Comparison of ENCODE assay signal across 13 cellular contexts in genomic region chr10:63752318-63752717, GRCh38.
"Had no signal": no experiment of that assay in that cellular context is flagged by ENCODE, and none has a peak within 500 bp of the region (broad histone marks: within the 10 kb centered on the region; RNA-seq: fewer than 3 reads in every experiment).

No MANE protein-coding gene starts in this region.

- H3K27ac Mint-ChIP-seq: naive thymus-derived CD4-positive, alpha-beta T cell had no signal

- H3K36me3 ChIP-seq: heart left ventricle, right atrium auricular region, sigmoid colon had no signal

- H3K36me3 Mint-ChIP-seq: naive thymus-derived CD4-positive, alpha-beta T cell had no signal

- DNase-seq: cortex of kidney; dorsolateral prefrontal cortex; effector memory CD4-positive, alpha-beta T cell; heart left ventricle; kidney glomerular epithelial cell; naive thymus-derived CD4-positive, alpha-beta T cell; sigmoid colon; stimulated activated CD4-positive, alpha-beta T cell treated with anti-CD3 and anti-CD28 coated beads, Interleukin-2, amount 100 ng/mL, for 24 hours; stimulated activated naive CD4-positive, alpha-beta T cell; trophoblast cell had no signal

- H3K4me1 Mint-ChIP-seq: naive thymus-derived CD4-positive, alpha-beta T cell had no signal

- H3K9me3 ChIP-seq: heart left ventricle, right atrium auricular region had no signal

- H3K4me1 ChIP-seq: heart left ventricle, right atrium auricular region, sigmoid colon had no signal

- H3K27me3 ChIP-seq: dorsolateral prefrontal cortex, heart left ventricle, right atrium auricular region, sigmoid colon had no signal

- H3K27ac ChIP-seq: heart left ventricle, right atrium auricular region, sigmoid colon had no signal

- ATAC-seq: esophagus mucosa; heart left ventricle; naive thymus-derived CD4-positive, alpha-beta T cell had no signal

- H3K4me3 ChIP-seq: dorsolateral prefrontal cortex, heart left ventricle, right atrium auricular region, sigmoid colon, skin epidermis had no signal

- H3K4me3 Mint-ChIP-seq: naive thymus-derived CD4-positive, alpha-beta T cell had no signal
